8 cellular contexts compared by ENCODE assay signal in the genomic region with DNA sequence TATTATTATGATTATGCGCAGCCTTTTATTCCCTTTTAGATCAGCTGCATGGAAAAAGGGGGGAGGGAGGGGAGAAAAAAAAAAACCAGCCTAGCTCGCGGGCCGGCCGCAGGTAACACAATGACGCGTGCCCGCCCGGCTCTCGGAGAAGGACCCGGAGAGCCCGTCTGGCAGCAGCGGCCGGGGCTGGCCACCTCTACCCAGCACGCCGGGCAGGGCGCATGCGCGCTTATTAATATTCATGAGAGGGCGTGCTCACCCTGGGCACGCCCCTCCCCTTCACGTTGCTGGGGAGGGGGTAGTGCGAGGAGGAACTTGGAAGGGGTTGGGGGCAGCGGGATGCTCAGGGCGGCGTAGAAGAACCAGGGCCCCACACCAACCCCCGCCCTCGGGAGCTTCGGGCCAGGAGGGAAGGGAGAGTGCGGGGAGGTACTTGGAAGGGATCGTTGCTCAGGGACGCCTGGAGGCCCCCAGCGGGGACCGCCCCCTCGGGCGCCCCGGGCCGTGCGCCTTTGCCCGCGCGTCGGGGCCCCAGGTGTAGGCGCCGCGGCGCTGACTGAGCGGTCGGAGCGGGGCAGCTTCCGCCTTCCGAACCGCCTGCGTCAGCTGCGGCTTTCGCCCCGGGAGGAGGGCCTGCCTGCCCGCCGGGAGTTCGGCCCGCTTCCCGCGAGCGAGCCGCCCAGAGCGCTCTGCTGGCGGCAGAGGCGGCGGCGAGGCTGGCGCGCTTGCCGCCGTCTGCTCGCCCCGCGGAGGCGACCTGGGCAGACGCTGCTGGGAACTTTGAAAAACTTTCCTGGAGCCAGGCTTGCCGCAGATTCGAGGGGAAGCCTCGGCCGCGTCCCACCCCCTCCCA.
DNase-seq lines count a peak whose midpoint lies in the region; ATAC-seq, FAIRE-seq and TF ChIP-seq lines count a peak whose summit lies in the region.

TSS of gene JAG1 (minus strand) at position 169 of the 853 bp plus-strand sequence. CDS start 469 bp downstream, outside the sequence.

- H3K4me3 ChIP-seq in ACC112 (ENCODE audit: low read depth, low read length): peak within 1 kb of the TSS; percentile 98
- peak within 1 kb of the TSS; percentile 76 for H3K4me3 ChIP-seq in iPS DF 6.9 (ENCODE audit: low read length)
- peak within 1 kb of the TSS; percentile 67 for H3K4me3 ChIP-seq in retinal pigment epithelial cell (ENCODE audit: low read length)

- H3K4me1 ChIP-seq in ACC112 (ENCODE audit: control insufficient read depth, insufficient read depth, low read length, unreplicated experiment) (peaks cover 26% of the 10 kb centered on the region), iPS DF 6.9 (ENCODE audit: control insufficient read depth, insufficient read depth, low read length) (peaks cover 6% of the 10 kb centered on the region)

- no peaks in the 10 kb centered on the region for H3K36me3 ChIP-seq in ACC112 (ENCODE audit: insufficient read depth, low read length)
- H3K36me3 ChIP-seq in iPS DF 6.9 (ENCODE audit: control insufficient read depth, insufficient read depth, low read length): no peaks in the 10 kb centered on the region

- H3K79me2 ChIP-seq in ACC112 (ENCODE audit: control insufficient read depth, insufficient read depth, low read length, unreplicated experiment): peaks cover 36% of the 10 kb centered on the region

- peak; percentile 87 for FAIRE-seq in GM18507 (lab: Jason Lieb, UNC)

- WGBS in iPS DF 6.9 (ENCODE audit: insufficient coverage, insufficient read length): no CpG with 5 or more reads among the region's 84 CpGs

- no peak for TF ChIP-seq CTCF in retinal pigment epithelial cell (conservative IDR thresholded peaks at IDR 0.05; ENCODE audit: low read depth, low read length)

- ATAC-seq in HG02884 (IDR thresholded peaks at IDR 0.05; ENCODE audit: unreplicated experiment): peak; percentile 43

- H3K27me3 ChIP-seq in ACC112 (ENCODE audit: insufficient read depth, low read length) (no peaks in the 10 kb centered on the region), iPS DF 6.9 (ENCODE audit: control insufficient read depth, insufficient read depth, low read length) (no peaks in the 10 kb centered on the region)

- no peaks in the 10 kb centered on the region for H3K9me3 ChIP-seq in iPS DF 6.9 (ENCODE audit: control insufficient read depth, insufficient read depth, low read length)

- peak; percentile 95 for DNase-seq in GM18507 (ENCODE audit: extremely low spot score, insufficient read length, low read depth)
- peak; percentile 74 for DNase-seq in NCI-H1436 treated with DMSO at 0.1 percent for 48 hours (lab: John Stamatoyannopoulos, UW)
- peak; percentile 96 for DNase-seq in SW480 (ENCODE audit: low spot score)
- peak; percentile 94 for DNase-seq in brain pericyte (ENCODE audit: low read depth, low spot score)
- DNase-seq in iPS DF 6.9 (ENCODE audit: low read depth, low spot score): no peak
- DNase-seq in retinal pigment epithelial cell (ENCODE audit: low read depth): no peak

- H3K27ac ChIP-seq in ACC112 (ENCODE audit: low read depth, low read length) (peak within 1 kb of the TSS; percentile 94), iPS DF 6.9 (ENCODE audit: low read length) (no peak within 1 kb of the TSS)

- H2AFZ ChIP-seq in ACC112 (ENCODE audit: low read length, unreplicated experiment): peak within 1 kb of the TSS; percentile 78

Comparison
In these comparisons a context has a peak if more than half of its experiments do, and no peak if none do; other contexts are left out.
1. DNase-seq: peak in GM18507 (single experiment), NCI-H1436 treated with DMSO at 0.1 percent for 48 hours (single experiment), SW480 (single experiment) and brain pericyte (single experiment); none in iPS DF 6.9 (single experiment) and retinal pigment epithelial cell (single experiment).
2. Peak in every context shown above with its lines, with median percentiles within 50 percentile points of each other: H3K4me3 ChIP-seq.